14 cellular contexts compared by ENCODE assay signal in the genomic region with DNA sequence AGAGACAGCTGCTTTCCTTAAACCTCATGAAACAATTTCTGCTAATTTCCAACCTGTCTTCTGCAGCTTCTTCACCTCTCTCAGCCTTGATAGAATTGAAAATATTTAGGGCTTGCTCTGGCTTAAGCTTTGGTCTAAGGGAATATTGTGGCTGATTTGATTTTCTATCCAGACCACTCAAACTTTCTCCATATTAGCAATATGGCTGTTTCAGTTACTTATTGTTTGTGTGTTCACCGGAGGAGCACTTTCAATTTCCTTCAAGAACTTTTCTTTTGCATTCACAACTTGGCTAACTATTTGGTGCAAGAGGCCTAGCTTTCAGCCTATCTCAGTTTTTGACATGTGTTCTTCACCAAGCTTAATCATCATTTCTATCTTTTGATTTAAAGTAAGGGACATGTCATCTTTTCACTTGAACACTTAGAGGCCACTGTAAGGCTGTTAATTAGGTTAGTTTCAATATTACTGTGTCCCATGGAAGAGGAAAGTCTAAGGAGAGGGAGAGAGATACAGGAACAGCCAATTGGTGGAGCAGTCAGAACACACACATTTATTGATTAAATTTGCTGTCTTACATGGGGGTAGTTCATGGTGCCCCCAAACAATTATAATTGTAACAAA.
DNase-seq lines count a peak whose midpoint lies in the region; ATAC-seq, FAIRE-seq and TF ChIP-seq lines count a peak whose summit lies in the region.
"Had no signal": no experiment of that assay in that cellular context is flagged by ENCODE, and none has a peak within 500 bp of the region (broad histone marks: within the 10 kb centered on the region; RNA-seq: fewer than 3 reads in every experiment).

No MANE protein-coding gene starts in this region.

- CTCF ChIA-PET in activated naive CD4-positive, alpha-beta T cell treated with anti-CD3 and anti-CD28 coated beads, Interleukin-2, amount 10 ng/mL, durations not matched to agents 7 days and 5 days (lab: Charles Lee): interaction anchor here (1.3 kb wide), 1 partner anchor 16 kb away, joined by 3 read pairs; no protein-coding TSS in a partner anchor
- CTCF ChIA-PET in GM12878 (lab: Yijun Ruan, JAX): interaction anchor here (0.9 to 1.4 kb wide), 3 partner anchors 12 to 579 kb away, joined by 3 to 6 read pairs (median 3); no protein-coding TSS in a partner anchor

- no peak for FAIRE-seq in GM12878 (lab: Jason Lieb, UNC)

- peak overlapping the region; percentile 77; the same call in 1 of the 2 replicates for H3K4me2 ChIP-seq in GM12878 (ENCODE audit: control insufficient read depth, insufficient read depth)
- H3K4me2 ChIP-seq: GM23338 had no signal

- POLR2A ChIA-PET in GM12878 (lab: Charles Lee): no interaction called here

- H3K9me3 ChIP-seq in GM12878 (replicated peaks; ENCODE audit: control insufficient read depth, insufficient read depth, low read length): no peaks in the 10 kb centered on the region; the same call in 2 of the 3 replicates

- no peak for TF ChIP-seq CTCF in GM12878 (IDR thresholded peaks at IDR 0.05 in 2 of 3, conservative IDR thresholded peaks at IDR 0.05 in 1 of 3; ENCODE audit: control insufficient read depth in 2 of 3, extremely low read depth in 1 of 3, insufficient read depth in 1 of 3, low read depth in 3 of 3, low read length in 3 of 3)

- H2AFZ ChIP-seq in GM12878 (ENCODE audit: control insufficient read depth, low read depth, low read length): no peak overlapping the region
- H2AFZ ChIP-seq: GM23338 had no signal

- H3K27ac Mint-ChIP-seq in activated naive CD4-positive, alpha-beta T cell treated with anti-CD3 and anti-CD28 coated beads, Interleukin-2, amount 10 ng/mL, durations not matched to agents 7 days and 5 days: peak overlapping the region; percentile 30
- H3K27ac Mint-ChIP-seq: CD14-positive monocyte, GM23338 had no signal

- no peak for TF ChIP-seq EP300 in GM12878 (IDR thresholded peaks at IDR 0.05; ENCODE audit: borderline replicate concordance in 1 of 2, control insufficient read depth in 1 of 2, low read depth in 2 of 2, low read length in 2 of 2)

- no peaks in the 10 kb centered on the region for H3K79me2 ChIP-seq in GM12878 (ENCODE audit: control insufficient read depth, insufficient read depth, low read length)

- H3K27ac ChIP-seq in GM12878 (ENCODE audit: control insufficient read depth, insufficient read depth): no peak overlapping the region

- intact Hi-C loops in GM12878 (cut with micrococcal nuclease; ENCODE audit: unreplicated experiment): no loop called here

- H3K27me3 ChIP-seq in GM12878 (replicated peaks in 1 of 2; ENCODE audit: control insufficient read depth in 2 of 2, insufficient read depth in 2 of 2, low read length in 1 of 2): no peaks in the 10 kb centered on the region

- ATAC-seq in GM18868 (IDR thresholded peaks at IDR 0.05; ENCODE audit: unreplicated experiment) (peak; percentile 59), HG02870 (IDR thresholded peaks at IDR 0.05; ENCODE audit: unreplicated experiment) (peak; percentile 69), GM12878 (peak; percentile 68), GM18858 (IDR thresholded peaks at IDR 0.05; ENCODE audit: unreplicated experiment) (no peak)
- ATAC-seq: GM23338 had no signal

- no peaks in the 10 kb centered on the region for H4K20me1 ChIP-seq in GM12878 (ENCODE audit: control insufficient read depth, insufficient read depth)

- H3K9me3 Mint-ChIP-seq in activated naive CD4-positive, alpha-beta T cell treated with anti-CD3 and anti-CD28 coated beads, Interleukin-2, amount 10 ng/mL, durations not matched to agents 7 days and 5 days: no peaks in the 10 kb centered on the region
- H3K9me3 Mint-ChIP-seq: GM23338 had no signal

- WGBS in GM12878 (ENCODE audit: insufficient coverage, insufficient replicate concordance, low lambda C conversion rate, missing lambda C conversion rate): 0% methylated on average over 1 of the region's 1 CpG

- TF ChIP-seq RAD21 in GM12878 (IDR thresholded peaks at IDR 0.05; ENCODE audit: insufficient read depth, low read depth, low read length): no peak

- in situ Hi-C loops in GM12878 (cut with MboI): no loop called here

- peaks cover 8% of the 10 kb centered on the region for H3K4me1 Mint-ChIP-seq in activated naive CD4-positive, alpha-beta T cell treated with anti-CD3 and anti-CD28 coated beads, Interleukin-2, amount 10 ng/mL, durations not matched to agents 7 days and 5 days
- H3K4me1 Mint-ChIP-seq: CD14-positive monocyte had no signal

- H3K27me3 Mint-ChIP-seq in activated naive CD4-positive, alpha-beta T cell treated with anti-CD3 and anti-CD28 coated beads, Interleukin-2, amount 10 ng/mL, durations not matched to agents 7 days and 5 days: no peaks in the 10 kb centered on the region

- RAD21 ChIA-PET in GM12878 (lab: Charles Lee; ENCODE audit: unreplicated experiment): no interaction called here

- peaks cover 6% of the 10 kb centered on the region for H3K4me1 ChIP-seq in GM12878 (ENCODE audit: control insufficient read depth, insufficient read depth, low read length)

- H3K4me3 Mint-ChIP-seq in activated naive CD4-positive, alpha-beta T cell treated with anti-CD3 and anti-CD28 coated beads, Interleukin-2, amount 10 ng/mL, durations not matched to agents 7 days and 5 days: no peak overlapping the region
- H3K4me3 Mint-ChIP-seq: CD14-positive monocyte, GM23338 had no signal

- TF ChIP-seq POLR2A in GM12878 (IDR thresholded peaks at IDR 0.05; ENCODE audit: low read depth, low read length): no peak

- SMC1A ChIA-PET in GM12878 (lab: Charles Lee; ENCODE audit: uncharacterized antibody, unreplicated experiment): interaction anchor here (1.9 kb wide), 1 partner anchor 37 kb away, joined by 4 read pairs; no protein-coding TSS in a partner anchor

- H3K36me3 Mint-ChIP-seq in activated naive CD4-positive, alpha-beta T cell treated with anti-CD3 and anti-CD28 coated beads, Interleukin-2, amount 10 ng/mL, durations not matched to agents 7 days and 5 days: no peaks in the 10 kb centered on the region
- H3K36me3 Mint-ChIP-seq: CD14-positive monocyte had no signal

- no peak overlapping the region for H3K9ac ChIP-seq in GM12878 (ENCODE audit: control insufficient read depth, insufficient read depth, low read length)

- H3K36me3 ChIP-seq in GM12878 (ENCODE audit: control insufficient read depth in 2 of 2, insufficient read depth in 2 of 2, low read length in 1 of 2): no peaks in the 10 kb centered on the region

- no peak overlapping the region; the same call in 1 of the 2 replicates for H3K4me3 ChIP-seq in GM12878
- H3K4me3 ChIP-seq: GM23338 had no signal

- DNase-seq in activated naive CD4-positive, alpha-beta T cell treated with anti-CD3 and anti-CD28 coated beads, Interleukin-2, amount 10 ng/mL, durations not matched to agents 7 days and 5 days: no peak
- no peak for DNase-seq in activated naive CD4-positive, alpha-beta T cell (lab: John Stamatoyannopoulos, UW)
- peak; percentile 13 for DNase-seq in GM12878 (ENCODE audit: low read depth, low spot score)
- DNase-seq in kidney glomerular epithelial cell (lab: John Stamatoyannopoulos, UW): no peak
- no peak for DNase-seq in NAMALWA (ENCODE audit: low spot score)
- DNase-seq: NCI-H1417, NCI-H1930, NCI-H510A treated with DMSO at 0.1 percent for 48 hours, SIG-M5 had no signal

- BruUV-seq in GM12878 (replicated peaks; lab: Mats Ljungman, UMichigan): no TSS peak

TF ChIP-seq in GM12878, 131 proteins besides CTCF, POLR2A, EP300 and RAD21 (continues in another document):
- TF ChIP-seq ZNF274 (IDR thresholded peaks at IDR 0.05; ENCODE audit: insufficient read depth, insufficient read length) (no peak), IKZF2 (IDR thresholded peaks at IDR 0.05) (peak; percentile 32 to 41; a peak in 1 of 4 replicates), PML (IDR thresholded peaks at IDR 0.05; ENCODE audit: low read length) (no peak), MTA2 (IDR thresholded peaks at IDR 0.05; ENCODE audit: low read depth) (0 out of 2 replicates have a peak, but pooled peaks have one; percentile 21)
- TF ChIP-seq, protein P1, sequence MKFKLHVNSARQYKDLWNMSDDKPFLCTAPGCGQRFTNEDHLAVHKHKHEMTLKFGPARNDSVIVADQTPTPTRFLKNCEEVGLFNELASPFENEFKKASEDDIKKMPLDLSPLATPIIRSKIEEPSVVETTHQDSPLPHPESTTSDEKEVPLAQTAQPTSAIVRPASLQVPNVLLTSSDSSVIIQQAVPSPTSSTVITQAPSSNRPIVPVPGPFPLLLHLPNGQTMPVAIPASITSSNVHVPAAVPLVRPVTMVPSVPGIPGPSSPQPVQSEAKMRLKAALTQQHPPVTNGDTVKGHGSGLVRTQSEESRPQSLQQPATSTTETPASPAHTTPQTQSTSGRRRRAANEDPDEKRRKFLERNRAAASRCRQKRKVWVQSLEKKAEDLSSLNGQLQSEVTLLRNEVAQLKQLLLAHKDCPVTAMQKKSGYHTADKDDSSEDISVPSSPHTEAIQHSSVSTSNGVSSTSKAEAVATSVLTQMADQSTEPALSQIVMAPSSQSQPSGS (IDR thresholded peaks at IDR 0.05; ENCODE audit: low read length): no peak
- TF ChIP-seq, protein P2, sequence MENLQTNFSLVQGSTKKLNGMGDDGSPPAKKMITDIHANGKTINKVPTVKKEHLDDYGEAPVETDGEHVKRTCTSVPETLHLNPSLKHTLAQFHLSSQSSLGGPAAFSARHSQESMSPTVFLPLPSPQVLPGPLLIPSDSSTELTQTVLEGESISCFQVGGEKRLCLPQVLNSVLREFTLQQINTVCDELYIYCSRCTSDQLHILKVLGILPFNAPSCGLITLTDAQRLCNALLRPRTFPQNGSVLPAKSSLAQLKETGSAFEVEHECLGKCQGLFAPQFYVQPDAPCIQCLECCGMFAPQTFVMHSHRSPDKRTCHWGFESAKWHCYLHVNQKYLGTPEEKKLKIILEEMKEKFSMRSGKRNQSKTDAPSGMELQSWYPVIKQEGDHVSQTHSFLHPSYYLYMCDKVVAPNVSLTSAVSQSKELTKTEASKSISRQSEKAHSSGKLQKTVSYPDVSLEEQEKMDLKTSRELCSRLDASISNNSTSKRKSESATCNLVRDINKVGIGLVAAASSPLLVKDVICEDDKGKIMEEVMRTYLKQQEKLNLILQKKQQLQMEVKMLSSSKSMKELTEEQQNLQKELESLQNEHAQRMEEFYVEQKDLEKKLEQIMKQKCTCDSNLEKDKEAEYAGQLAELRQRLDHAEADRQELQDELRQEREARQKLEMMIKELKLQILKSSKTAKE (IDR thresholded peaks at IDR 0.05; ENCODE audit: low read depth, poor library complexity, severe bottlenecking): no peak
